In genomic region chr9:100087218-100087617, GRCh38 we compare ENCODE assay signal across 13 cellular contexts. TPM values are rescaled to one million over a fixed set of nuclear protein-coding genes. Genes with fewer than 3 reads are reported as not detected.
DNase-seq lines count a peak whose midpoint lies in the region; ATAC-seq, FAIRE-seq and TF ChIP-seq lines count a peak whose summit lies in the region.
"Had no signal": no experiment of that assay in that cellular context is flagged by ENCODE, and none has a peak within 500 bp of the region (broad histone marks: within the 10 kb centered on the region; RNA-seq: fewer than 3 reads in every experiment).

No MANE protein-coding gene starts in this region.

- H3K9me3 Mint-ChIP-seq in MCF 10A (ENCODE audit: unreplicated experiment): no peaks in the 10 kb centered on the region
- no peaks in the 10 kb centered on the region for H3K9me3 Mint-ChIP-seq in stimulated activated effector memory CD8-positive, alpha-beta T cell treated with anti-CD3 and anti-CD28 coated beads, Interleukin-12 subunit alpha, Interleukin-12 subunit beta, amount 100 ng/mL, for 72 hours
- H3K9me3 Mint-ChIP-seq: neural crest cell had no signal

- TF ChIP-seq POLR2A in breast epithelium (IDR thresholded peaks at IDR 0.05): no peak

- TF ChIP-seq CTCF in MCF 10A (IDR thresholded peaks at IDR 0.05; ENCODE audit: unreplicated experiment) (no peak), breast epithelium (IDR thresholded peaks at IDR 0.05) (no peak), bronchial epithelial cell (IDR thresholded peaks at IDR 0.05; ENCODE audit: insufficient read depth, low read length, severe bottlenecking) (no peak)

- H3K36me3 Mint-ChIP-seq in MCF 10A (ENCODE audit: insufficient read depth, unreplicated experiment): no peaks in the 10 kb centered on the region
- no peaks in the 10 kb centered on the region for H3K36me3 Mint-ChIP-seq in stimulated activated effector memory CD8-positive, alpha-beta T cell treated with anti-CD3 and anti-CD28 coated beads, Interleukin-12 subunit alpha, Interleukin-12 subunit beta, amount 100 ng/mL, for 72 hours

- peak; percentile 49 for DNase-seq in MCF 10A (ENCODE audit: unreplicated experiment)
- no peak for DNase-seq in breast epithelium (ENCODE audit: low spot score in 2 of 2)
- DNase-seq in SJCRH30: peak; percentile 49 to 63
- peak; percentile 64 for DNase-seq in bronchial epithelial cell (ENCODE audit: low read depth)
- DNase-seq in stimulated activated effector memory CD8-positive, alpha-beta T cell treated with anti-CD3 and anti-CD28 coated beads, Interleukin-12 subunit alpha, Interleukin-12 subunit beta, amount 100 ng/mL, for 72 hours (ENCODE audit: low spot score in 2 of 2): no peak
- DNase-seq in effector CD4-positive, alpha-beta T cell: no peak
- DNase-seq in NCI-H1105 (lab: John Stamatoyannopoulos, UW): no peak
- DNase-seq in caudate nucleus (lab: John Stamatoyannopoulos, UW): no peak
- DNase-seq: activated naive CD4-positive, alpha-beta T cell; C1 segment of cervical spinal cord; NCI-H524 had no signal

- H3K27ac ChIP-seq in breast epithelium: no peak overlapping the region
- H3K27ac ChIP-seq in SJCRH30: no peak overlapping the region
- no peak overlapping the region for H3K27ac ChIP-seq in caudate nucleus (ENCODE audit: low read depth, low read length)

- no peak for FAIRE-seq in bronchial epithelial cell (lab: Jason Lieb, UNC)
- FAIRE-seq: islet of Langerhans had no signal

- H3K27me3 ChIP-seq in breast epithelium (no peaks in the 10 kb centered on the region), SJCRH30 (no peaks in the 10 kb centered on the region), bronchial epithelial cell (ENCODE audit: control insufficient read depth, insufficient read depth, low read length) (no peaks in the 10 kb centered on the region)

- H3K4me1 Mint-ChIP-seq in MCF 10A (ENCODE audit: insufficient read depth, unreplicated experiment): peaks cover 36% of the 10 kb centered on the region
- H3K4me1 Mint-ChIP-seq in stimulated activated effector memory CD8-positive, alpha-beta T cell treated with anti-CD3 and anti-CD28 coated beads, Interleukin-12 subunit alpha, Interleukin-12 subunit beta, amount 100 ng/mL, for 72 hours: peaks cover 66% of the 10 kb centered on the region
- H3K4me1 Mint-ChIP-seq: neural crest cell had no signal

- intact Hi-C loops in MCF 10A (cut with micrococcal nuclease): no loop called here
- intact Hi-C loops in breast epithelium (cut with DNase I; ENCODE audit: low total_unique reads): no loop called here

- H3K9me3 ChIP-seq in breast epithelium: no peaks in the 10 kb centered on the region
- H3K9me3 ChIP-seq in SJCRH30 (replicated peaks): no peaks in the 10 kb centered on the region

- H3K36me3 ChIP-seq in breast epithelium: no peaks in the 10 kb centered on the region
- H3K36me3 ChIP-seq in SJCRH30: no peaks in the 10 kb centered on the region
- no peaks in the 10 kb centered on the region for H3K36me3 ChIP-seq in bronchial epithelial cell (ENCODE audit: control insufficient read depth, insufficient read depth, low read length)

- CTCF ChIA-PET in MCF 10A (lab: Yijun Ruan, JAX): no interaction called here

- no peaks in the 10 kb centered on the region for H3K27me3 Mint-ChIP-seq in MCF 10A (ENCODE audit: insufficient read depth, unreplicated experiment)

- no TSS peak for BruUV-seq in MCF 10A (replicated peaks; lab: Mats Ljungman, UMichigan)

- ATAC-seq in stimulated activated effector memory CD8-positive, alpha-beta T cell treated with anti-CD3 and anti-CD28 coated beads, Interleukin-12 subunit alpha, Interleukin-12 subunit beta, amount 100 ng/mL, for 72 hours: no peak

- no peak overlapping the region for H3K4me3 Mint-ChIP-seq in MCF 10A (ENCODE audit: unreplicated experiment)
- H3K4me3 Mint-ChIP-seq in stimulated activated effector memory CD8-positive, alpha-beta T cell treated with anti-CD3 and anti-CD28 coated beads, Interleukin-12 subunit alpha, Interleukin-12 subunit beta, amount 100 ng/mL, for 72 hours: peak overlapping the region; percentile 51
- H3K4me3 Mint-ChIP-seq: neural crest cell had no signal

- POLR2A ChIA-PET in MCF 10A (lab: Yijun Ruan, JAX): interaction anchor here (1.8 kb wide), 1 partner anchor 11 kb away, joined by 18 read pairs; the partner anchor contains the start of genes ERP44 and INVS

- H3K4me3 ChIP-seq in breast epithelium (no peak overlapping the region), SJCRH30 (no peak overlapping the region), bronchial epithelial cell (ENCODE audit: low read depth, low read length) (no peak overlapping the region)

- H3K4me1 ChIP-seq in breast epithelium (no peaks in the 10 kb centered on the region), SJCRH30 (peaks cover 29% of the 10 kb centered on the region)

- no peak overlapping the region for H3K27ac Mint-ChIP-seq in MCF 10A (ENCODE audit: low read depth, unreplicated experiment)
- no peak overlapping the region for H3K27ac Mint-ChIP-seq in stimulated activated effector memory CD8-positive, alpha-beta T cell treated with anti-CD3 and anti-CD28 coated beads, Interleukin-12 subunit alpha, Interleukin-12 subunit beta, amount 100 ng/mL, for 72 hours

RNA-seq across cellular contexts. Expression of gene ERP44, which starts 11.6 kb away (rescaled TPM):
- 26.3 and 31.8 TPM in 2 replicates for total RNA-seq in MCF 10A (2022)
- total RNA-seq in breast epithelium: 10 to 100 TPM; 15.7 to 17.8 (median 17.7) TPM
- 30.3 and 31.1 TPM in 2 replicates for total RNA-seq in SJCRH30 (2014; rRNA removed; shearing (Covaris generic))
- 6.6 and 12.2 TPM in 2 replicates for total RNA-seq in bronchial epithelial cell

RNA-seq across cellular contexts. Expression of gene INVS, which starts 11.8 kb away (rescaled TPM):
- total RNA-seq in MCF 10A (2022) (21.9 and 24.9 TPM in 2 replicates), breast epithelium (10 to 100 TPM; 30.7 to 36.0 (median 34.7) TPM), bronchial epithelial cell (20.5 and 21.9 TPM in 2 replicates)
- total RNA-seq in SJCRH30 (2014; rRNA removed; shearing (Covaris generic)): 25.8 and 30.1 TPM in 2 replicates

Comparison
In these comparisons a context has a peak if more than half of its experiments do, and no peak if none do; other contexts are left out.
1. DNase-seq: peak in MCF 10A (single experiment), SJCRH30 (2 of 2) and bronchial epithelial cell (single experiment); none in breast epithelium (0 of 2), stimulated activated effector memory CD8-positive, alpha-beta T cell treated with anti-CD3 and anti-CD28 coated beads, Interleukin-12 subunit alpha, Interleukin-12 subunit beta, amount 100 ng/mL, for 72 hours (0 of 2), effector CD4-positive, alpha-beta T cell (single experiment), NCI-H1105 (single experiment) and caudate nucleus (0 of 61).